In genomic region chr7:4245135-4245865, GRCh38 we compare ENCODE assay signal across 17 cellular contexts.
DNase-seq lines count a peak whose midpoint lies in the region; ATAC-seq and TF ChIP-seq lines count a peak whose summit lies in the region.
"Had no signal": no experiment of that assay in that cellular context is flagged by ENCODE, and none has a peak within 500 bp of the region (broad histone marks: within the 10 kb centered on the region; RNA-seq: fewer than 3 reads in every experiment).

No MANE protein-coding gene starts in this region.

- no peaks in the 10 kb centered on the region for H3K4me1 ChIP-seq in RWPE2 (ENCODE audit: insufficient read depth, poor library complexity, severe bottlenecking)
- H3K4me1 ChIP-seq in sigmoid colon, result no peaks in the 10 kb centered on the region
- H3K4me1 ChIP-seq: SJCRH30 had no signal

- H3K36me3 ChIP-seq in RWPE2 (ENCODE audit: low read depth) (no peaks in the 10 kb centered on the region), sigmoid colon (peaks cover 0 to 24% (median 3%) of the 10 kb centered on the region in 4 donors)
- H3K36me3 ChIP-seq: SJCRH30 had no signal

- TF ChIP-seq POLR2A in sigmoid colon (IDR thresholded peaks at IDR 0.05), result no peak

- no peaks in the 10 kb centered on the region for H3K4me1 Mint-ChIP-seq in T-helper 2 cell treated with Interferon-gamma antibody and Interleukin-4, amounts not matched to agents 5 μg/mL and 100 μg/mL, for 36 hours (ENCODE audit: low read depth)
- H3K4me1 Mint-ChIP-seq: CD14-positive monocyte had no signal

- no peak for TF ChIP-seq CTCF in RWPE2 (IDR thresholded peaks at IDR 0.05; ENCODE audit: poor library complexity, severe bottlenecking)
- TF ChIP-seq CTCF in sigmoid colon (IDR thresholded peaks at IDR 0.05), result no peak

- no peak overlapping the region for H3K27ac Mint-ChIP-seq in T-helper 2 cell treated with Interferon-gamma antibody and Interleukin-4, amounts not matched to agents 5 μg/mL and 100 μg/mL, for 36 hours
- H3K27ac Mint-ChIP-seq: HFFc6 had no signal

- ATAC-seq in RWPE2 (ENCODE audit: low read depth), result peak; percentile 47; the same call in 2 of the 3 replicates

- intact Hi-C loops in sigmoid colon (cut with DNase I), result no loop called here

- H3K27me3 ChIP-seq in RWPE2 (ENCODE audit: insufficient read depth, poor library complexity, severe bottlenecking), result no peaks in the 10 kb centered on the region
- H3K27me3 ChIP-seq in sigmoid colon, result no peaks in the 10 kb centered on the region
- H3K27me3 ChIP-seq: SJCRH30 had no signal

- TF ChIP-seq EP300 in sigmoid colon (IDR thresholded peaks at IDR 0.05), result no peak

- no peak overlapping the region for H3K4me3 Mint-ChIP-seq in T-helper 2 cell treated with Interferon-gamma antibody and Interleukin-4, amounts not matched to agents 5 μg/mL and 100 μg/mL, for 36 hours
- H3K4me3 Mint-ChIP-seq: CD14-positive monocyte, HFFc6 had no signal

- H3K9me3 ChIP-seq in RWPE2 (ENCODE audit: severe bottlenecking), result no peaks in the 10 kb centered on the region
- H3K9me3 ChIP-seq in sigmoid colon, result peaks cover 0 to 4% (median 2%) of the 10 kb centered on the region in 4 donors
- H3K9me3 ChIP-seq: SJCRH30 had no signal

- H3K27ac ChIP-seq in RWPE2 (ENCODE audit: poor library complexity, severe bottlenecking), result peak overlapping the region; percentile 9
- no peak overlapping the region for H3K27ac ChIP-seq in sigmoid colon
- H3K27ac ChIP-seq: 22Rv1, KMS-11, SJCRH30 had no signal

- H3K27me3 Mint-ChIP-seq in T-helper 2 cell treated with Interferon-gamma antibody and Interleukin-4, amounts not matched to agents 5 μg/mL and 100 μg/mL, for 36 hours (ENCODE audit: low read depth), result no peaks in the 10 kb centered on the region

- peaks cover 22% of the 10 kb centered on the region for H3K9me3 Mint-ChIP-seq in T-helper 2 cell treated with Interferon-gamma antibody and Interleukin-4, amounts not matched to agents 5 μg/mL and 100 μg/mL, for 36 hours

- H3K36me3 Mint-ChIP-seq in T-helper 2 cell treated with Interferon-gamma antibody and Interleukin-4, amounts not matched to agents 5 μg/mL and 100 μg/mL, for 36 hours (ENCODE audit: low read depth), result no peaks in the 10 kb centered on the region
- H3K36me3 Mint-ChIP-seq: CD14-positive monocyte had no signal

- 93 to 96% methylated on average over 19 of the region's 19 CpGs for WGBS in sigmoid colon, 2 donors

- DNase-seq in SIG-M5 treated with dmso at 0.1 percent for 504 hours (lab: John Stamatoyannopoulos, UW; ENCODE audit: unreplicated experiment), result peak; percentile 13
- DNase-seq in SIG-M5 (lab: John Stamatoyannopoulos, UW), result no peak
- no peak for DNase-seq in RWPE2 (ENCODE audit: low spot score)
- DNase-seq in islet precursor cell, result peak; percentile 68
- peak; percentile 53 for DNase-seq in sigmoid colon
- no peak for DNase-seq in NCI-H1930 (lab: John Stamatoyannopoulos, UW)
- no peak for DNase-seq in T-helper 2 cell treated with Interferon-gamma antibody and Interleukin-4, amounts not matched to agents 5 μg/mL and 100 μg/mL, for 36 hours (ENCODE audit: low spot score)
- DNase-seq in amygdala (lab: John Stamatoyannopoulos, UW), result no peak
- DNase-seq: DND-41, HFFc6, NCI-H1436 treated with DMSO at 0.1 percent for 48 hours, NCI-H2029 treated with DMSO at 0.1 percent for 48 hours, NCI-H446 treated with DMSO at 0.1 percent for 48 hours had no signal

- H3K4me3 ChIP-seq in RWPE2 (ENCODE audit: severe bottlenecking) (no peak overlapping the region), sigmoid colon (no peak overlapping the region)
- H3K4me3 ChIP-seq: SJCRH30 had no signal

Comparison
In these comparisons a context has a peak if more than half of its experiments do, and no peak if none do; other contexts are left out.
1. DNase-seq: peak in SIG-M5 treated with dmso at 0.1 percent for 504 hours (single experiment), islet precursor cell (single experiment) and sigmoid colon (single experiment); none in SIG-M5 (single experiment), RWPE2 (single experiment), NCI-H1930 (0 of 2), T-helper 2 cell treated with Interferon-gamma antibody and Interleukin-4, amounts not matched to agents 5 μg/mL and 100 μg/mL, for 36 hours (single experiment) and amygdala (0 of 56).